In the genomic region with DNA sequence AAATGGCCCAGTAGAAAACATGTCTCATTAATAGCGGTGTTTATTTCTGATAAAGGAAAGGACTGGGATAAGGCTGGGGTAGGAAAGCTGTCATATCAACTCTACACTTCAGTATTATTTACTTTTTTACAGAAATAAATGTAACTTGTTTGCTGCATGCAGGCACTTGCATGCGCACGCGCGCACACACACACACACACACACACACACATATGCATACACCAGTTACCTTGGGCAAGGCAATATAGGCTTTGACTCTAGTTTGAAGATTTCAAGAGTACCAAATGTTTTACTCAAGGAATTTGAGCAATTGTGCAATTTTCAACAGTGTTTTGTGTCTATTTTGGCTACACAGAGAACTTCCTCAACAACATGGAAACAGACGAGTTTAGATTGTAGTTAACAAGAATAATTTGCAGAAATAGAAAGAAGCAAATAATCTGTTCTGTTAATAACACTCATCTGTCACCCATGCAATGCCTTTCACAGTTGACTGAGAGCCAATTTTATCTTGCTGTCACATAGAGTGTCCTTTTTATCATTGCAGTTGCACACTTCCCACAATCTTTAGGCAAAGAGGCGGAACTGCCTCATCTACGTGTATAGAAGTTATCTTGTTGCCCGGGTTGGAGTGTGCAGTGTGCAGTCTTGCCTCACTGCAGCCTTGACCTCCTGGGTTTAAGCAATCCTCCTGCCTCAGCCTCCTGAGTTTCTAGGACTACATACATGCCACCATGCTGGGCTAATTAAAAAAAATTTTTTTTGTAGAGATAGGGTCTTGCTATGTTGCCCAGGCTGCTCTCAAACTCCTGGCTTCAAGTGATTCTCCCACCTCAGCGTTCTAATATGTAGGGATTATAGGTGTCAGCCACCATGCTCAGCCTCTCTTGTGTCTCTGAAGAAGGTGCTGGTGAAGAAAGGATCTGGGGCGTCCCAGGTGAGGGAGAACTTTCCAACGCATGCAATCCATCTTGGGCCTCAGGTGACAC, we compare ENCODE assay signal across 1 cellular context.
TF ChIP-seq lines count a peak whose summit lies in the region.

No MANE protein-coding gene starts in this region.

TF ChIP-seq in K562, 482 proteins besides CTCF, POLR2A, EP300 and RAD21 (continued from another document and continues in another):
- TF ChIP-seq, protein P1, sequence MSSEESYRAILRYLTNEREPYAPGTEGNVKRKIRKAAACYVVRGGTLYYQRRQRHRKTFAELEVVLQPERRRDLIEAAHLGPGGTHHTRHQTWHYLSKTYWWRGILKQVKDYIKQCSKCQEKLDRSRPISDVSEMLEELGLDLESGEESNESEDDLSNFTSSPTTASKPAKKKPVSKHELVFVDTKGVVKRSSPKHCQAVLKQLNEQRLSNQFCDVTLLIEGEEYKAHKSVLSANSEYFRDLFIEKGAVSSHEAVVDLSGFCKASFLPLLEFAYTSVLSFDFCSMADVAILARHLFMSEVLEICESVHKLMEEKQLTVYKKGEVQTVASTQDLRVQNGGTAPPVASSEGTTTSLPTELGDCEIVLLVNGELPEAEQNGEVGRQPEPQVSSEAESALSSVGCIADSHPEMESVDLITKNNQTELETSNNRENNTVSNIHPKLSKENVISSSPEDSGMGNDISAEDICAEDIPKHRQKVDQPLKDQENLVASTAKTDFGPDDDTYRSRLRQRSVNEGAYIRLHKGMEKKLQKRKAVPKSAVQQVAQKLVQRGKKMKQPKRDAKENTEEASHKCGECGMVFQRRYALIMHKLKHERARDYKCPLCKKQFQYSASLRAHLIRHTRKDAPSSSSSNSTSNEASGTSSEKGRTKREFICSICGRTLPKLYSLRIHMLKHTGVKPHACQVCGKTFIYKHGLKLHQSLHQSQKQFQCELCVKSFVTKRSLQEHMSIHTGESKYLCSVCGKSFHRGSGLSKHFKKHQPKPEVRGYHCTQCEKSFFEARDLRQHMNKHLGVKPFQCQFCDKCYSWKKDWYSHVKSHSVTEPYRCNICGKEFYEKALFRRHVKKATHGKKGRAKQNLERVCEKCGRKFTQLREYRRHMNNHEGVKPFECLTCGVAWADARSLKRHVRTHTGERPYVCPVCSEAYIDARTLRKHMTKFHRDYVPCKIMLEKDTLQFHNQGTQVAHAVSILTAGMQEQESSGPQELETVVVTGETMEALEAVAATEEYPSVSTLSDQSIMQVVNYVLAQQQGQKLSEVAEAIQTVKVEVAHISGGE (CRISPR knock-in tag; IDR thresholded peaks at IDR 0.05) = 0 out of 6 replicates have a peak, but pooled peaks of 1 of the 3 experiments have one; percentile 24
- no peak for TF ChIP-seq ZNF347 (CRISPR knock-in tag; IDR thresholded peaks at IDR 0.05; ENCODE audit: low read depth)
- peak; percentile 56; the same call in 1 of the 2 replicates for TF ChIP-seq SP1 (CRISPR knock-in tag; IDR thresholded peaks at IDR 0.05)
- peak; percentile 31; the same call in 1 of the 2 replicates for TF ChIP-seq KAT7 (CRISPR knock-in tag; IDR thresholded peaks at IDR 0.05; ENCODE audit: borderline replicate concordance)
- peak; percentile 76; the same call in 1 of the 2 replicates for TF ChIP-seq NFATC3 (IDR thresholded peaks at IDR 0.05)
- no peak for TF ChIP-seq ZNF134 (CRISPR knock-in tag; conservative IDR thresholded peaks at IDR 0.05)
- TF ChIP-seq ASH1L (IDR thresholded peaks at IDR 0.05; ENCODE audit: borderline replicate concordance, low read depth, partially characterized antibody) = no peak
- no peak for TF ChIP-seq FOXA3 (CRISPR knock-in tag; conservative IDR thresholded peaks at IDR 0.05 in 1 of 2, IDR thresholded peaks at IDR 0.05 in 1 of 2)
- TF ChIP-seq ZNF644 (tag; IDR thresholded peaks at IDR 0.05; ENCODE audit: low read depth) = peak; percentile 50; the same call in 1 of the 2 replicates
- TF ChIP-seq CEBPB (tag; IDR thresholded peaks at IDR 0.05) = peak; percentile 88
- TF ChIP-seq MYBL2 (IDR thresholded peaks at IDR 0.05; ENCODE audit: low read depth) = no peak
- no peak for TF ChIP-seq MYBL2 (CRISPR knock-in tag; IDR thresholded peaks at IDR 0.05; ENCODE audit: borderline replicate concordance)
- TF ChIP-seq ZNF282 (CRISPR knock-in tag; IDR thresholded peaks at IDR 0.05) = no peak
- TF ChIP-seq L3MBTL2 (IDR thresholded peaks at IDR 0.05) = 0 out of 2 replicates have a peak, but pooled peaks have one; percentile 25
- TF ChIP-seq, protein P2, sequence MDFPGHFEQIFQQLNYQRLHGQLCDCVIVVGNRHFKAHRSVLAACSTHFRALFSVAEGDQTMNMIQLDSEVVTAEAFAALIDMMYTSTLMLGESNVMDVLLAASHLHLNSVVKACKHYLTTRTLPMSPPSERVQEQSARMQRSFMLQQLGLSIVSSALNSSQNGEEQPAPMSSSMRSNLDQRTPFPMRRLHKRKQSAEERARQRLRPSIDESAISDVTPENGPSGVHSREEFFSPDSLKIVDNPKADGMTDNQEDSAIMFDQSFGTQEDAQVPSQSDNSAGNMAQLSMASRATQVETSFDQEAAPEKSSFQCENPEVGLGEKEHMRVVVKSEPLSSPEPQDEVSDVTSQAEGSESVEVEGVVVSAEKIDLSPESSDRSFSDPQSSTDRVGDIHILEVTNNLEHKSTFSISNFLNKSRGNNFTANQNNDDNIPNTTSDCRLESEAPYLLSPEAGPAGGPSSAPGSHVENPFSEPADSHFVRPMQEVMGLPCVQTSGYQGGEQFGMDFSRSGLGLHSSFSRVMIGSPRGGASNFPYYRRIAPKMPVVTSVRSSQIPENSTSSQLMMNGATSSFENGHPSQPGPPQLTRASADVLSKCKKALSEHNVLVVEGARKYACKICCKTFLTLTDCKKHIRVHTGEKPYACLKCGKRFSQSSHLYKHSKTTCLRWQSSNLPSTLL (IDR thresholded peaks at IDR 0.05) = no peak
- no peak for TF ChIP-seq COPS2 (conservative IDR thresholded peaks at IDR 0.05)
- TF ChIP-seq GABPA (tag; conservative IDR thresholded peaks at IDR 0.05; ENCODE audit: low read depth) = no peak
- TF ChIP-seq, protein P3, sequence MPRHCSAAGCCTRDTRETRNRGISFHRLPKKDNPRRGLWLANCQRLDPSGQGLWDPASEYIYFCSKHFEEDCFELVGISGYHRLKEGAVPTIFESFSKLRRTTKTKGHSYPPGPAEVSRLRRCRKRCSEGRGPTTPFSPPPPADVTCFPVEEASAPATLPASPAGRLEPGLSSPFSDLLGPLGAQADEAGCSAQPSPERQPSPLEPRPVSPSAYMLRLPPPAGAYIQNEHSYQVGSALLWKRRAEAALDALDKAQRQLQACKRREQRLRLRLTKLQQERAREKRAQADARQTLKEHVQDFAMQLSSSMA (CRISPR knock-in tag; IDR thresholded peaks at IDR 0.05) = no peak
- TF ChIP-seq MTA1 (IDR thresholded peaks at IDR 0.05; ENCODE audit: borderline replicate concordance) = 0 out of 2 replicates have a peak, but pooled peaks have one; percentile 43
- TF ChIP-seq CBFA2T2 (conservative IDR thresholded peaks at IDR 0.05) = peak; percentile 96
- no peak for TF ChIP-seq TAF9B (IDR thresholded peaks at IDR 0.05; ENCODE audit: partially characterized antibody)
- TF ChIP-seq MAZ (CRISPR knock-in tag; conservative IDR thresholded peaks at IDR 0.05 in 1 of 2, IDR thresholded peaks at IDR 0.05 in 1 of 2) = no peak
- peak; percentile 74 for TF ChIP-seq SMARCC2 (IDR thresholded peaks at IDR 0.05; ENCODE audit: low read depth)
- TF ChIP-seq SMARCA5 (IDR thresholded peaks at IDR 0.05) = peak; percentile 23; the same call in 1 of the 2 replicates
- TF ChIP-seq, protein P4, sequence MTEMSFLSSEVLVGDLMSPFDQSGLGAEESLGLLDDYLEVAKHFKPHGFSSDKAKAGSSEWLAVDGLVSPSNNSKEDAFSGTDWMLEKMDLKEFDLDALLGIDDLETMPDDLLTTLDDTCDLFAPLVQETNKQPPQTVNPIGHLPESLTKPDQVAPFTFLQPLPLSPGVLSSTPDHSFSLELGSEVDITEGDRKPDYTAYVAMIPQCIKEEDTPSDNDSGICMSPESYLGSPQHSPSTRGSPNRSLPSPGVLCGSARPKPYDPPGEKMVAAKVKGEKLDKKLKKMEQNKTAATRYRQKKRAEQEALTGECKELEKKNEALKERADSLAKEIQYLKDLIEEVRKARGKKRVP (CRISPR knock-in tag; IDR thresholded peaks at IDR 0.05) = no peak
- no peak for TF ChIP-seq SNIP1 (IDR thresholded peaks at IDR 0.05; ENCODE audit: low read depth)
- peak; percentile 86 for TF ChIP-seq KLF16 (IDR thresholded peaks at IDR 0.05)
- peak; percentile 93 for TF ChIP-seq DPF2 (IDR thresholded peaks at IDR 0.05)
- TF ChIP-seq ZSCAN29 (IDR thresholded peaks at IDR 0.05) = no peak
- TF ChIP-seq NBN (IDR thresholded peaks at IDR 0.05; ENCODE audit: low read depth) = 0 out of 2 replicates have a peak, but pooled peaks have one; percentile 52
- peak; percentile 39 to 87; a peak in 3 of 4 replicates for TF ChIP-seq TBL1XR1 (IDR thresholded peaks at IDR 0.05; ENCODE audit: low read length in 2 of 2)
- no peak for TF ChIP-seq TCF7L2 (IDR thresholded peaks at IDR 0.05; ENCODE audit: low read depth, low read length)
- TF ChIP-seq KLF10 (CRISPR knock-in tag; IDR thresholded peaks at IDR 0.05) = no peak
- TF ChIP-seq, protein P5, sequence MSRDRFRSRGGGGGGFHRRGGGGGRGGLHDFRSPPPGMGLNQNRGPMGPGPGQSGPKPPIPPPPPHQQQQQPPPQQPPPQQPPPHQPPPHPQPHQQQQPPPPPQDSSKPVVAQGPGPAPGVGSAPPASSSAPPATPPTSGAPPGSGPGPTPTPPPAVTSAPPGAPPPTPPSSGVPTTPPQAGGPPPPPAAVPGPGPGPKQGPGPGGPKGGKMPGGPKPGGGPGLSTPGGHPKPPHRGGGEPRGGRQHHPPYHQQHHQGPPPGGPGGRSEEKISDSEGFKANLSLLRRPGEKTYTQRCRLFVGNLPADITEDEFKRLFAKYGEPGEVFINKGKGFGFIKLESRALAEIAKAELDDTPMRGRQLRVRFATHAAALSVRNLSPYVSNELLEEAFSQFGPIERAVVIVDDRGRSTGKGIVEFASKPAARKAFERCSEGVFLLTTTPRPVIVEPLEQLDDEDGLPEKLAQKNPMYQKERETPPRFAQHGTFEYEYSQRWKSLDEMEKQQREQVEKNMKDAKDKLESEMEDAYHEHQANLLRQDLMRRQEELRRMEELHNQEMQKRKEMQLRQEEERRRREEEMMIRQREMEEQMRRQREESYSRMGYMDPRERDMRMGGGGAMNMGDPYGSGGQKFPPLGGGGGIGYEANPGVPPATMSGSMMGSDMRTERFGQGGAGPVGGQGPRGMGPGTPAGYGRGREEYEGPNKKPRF (IDR thresholded peaks at IDR 0.05; ENCODE audit: low read depth, low read length) = no peak
- TF ChIP-seq, protein P6, sequence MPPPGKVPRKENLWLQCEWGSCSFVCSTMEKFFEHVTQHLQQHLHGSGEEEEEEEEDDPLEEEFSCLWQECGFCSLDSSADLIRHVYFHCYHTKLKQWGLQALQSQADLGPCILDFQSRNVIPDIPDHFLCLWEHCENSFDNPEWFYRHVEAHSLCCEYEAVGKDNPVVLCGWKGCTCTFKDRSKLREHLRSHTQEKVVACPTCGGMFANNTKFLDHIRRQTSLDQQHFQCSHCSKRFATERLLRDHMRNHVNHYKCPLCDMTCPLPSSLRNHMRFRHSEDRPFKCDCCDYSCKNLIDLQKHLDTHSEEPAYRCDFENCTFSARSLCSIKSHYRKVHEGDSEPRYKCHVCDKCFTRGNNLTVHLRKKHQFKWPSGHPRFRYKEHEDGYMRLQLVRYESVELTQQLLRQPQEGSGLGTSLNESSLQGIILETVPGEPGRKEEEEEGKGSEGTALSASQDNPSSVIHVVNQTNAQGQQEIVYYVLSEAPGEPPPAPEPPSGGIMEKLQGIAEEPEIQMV (tag; conservative IDR thresholded peaks at IDR 0.05; ENCODE audit: low read depth) = no peak
- peak; percentile 44 for TF ChIP-seq DACH1 (IDR thresholded peaks at IDR 0.05; ENCODE audit: partially characterized antibody)
- TF ChIP-seq, protein P7, sequence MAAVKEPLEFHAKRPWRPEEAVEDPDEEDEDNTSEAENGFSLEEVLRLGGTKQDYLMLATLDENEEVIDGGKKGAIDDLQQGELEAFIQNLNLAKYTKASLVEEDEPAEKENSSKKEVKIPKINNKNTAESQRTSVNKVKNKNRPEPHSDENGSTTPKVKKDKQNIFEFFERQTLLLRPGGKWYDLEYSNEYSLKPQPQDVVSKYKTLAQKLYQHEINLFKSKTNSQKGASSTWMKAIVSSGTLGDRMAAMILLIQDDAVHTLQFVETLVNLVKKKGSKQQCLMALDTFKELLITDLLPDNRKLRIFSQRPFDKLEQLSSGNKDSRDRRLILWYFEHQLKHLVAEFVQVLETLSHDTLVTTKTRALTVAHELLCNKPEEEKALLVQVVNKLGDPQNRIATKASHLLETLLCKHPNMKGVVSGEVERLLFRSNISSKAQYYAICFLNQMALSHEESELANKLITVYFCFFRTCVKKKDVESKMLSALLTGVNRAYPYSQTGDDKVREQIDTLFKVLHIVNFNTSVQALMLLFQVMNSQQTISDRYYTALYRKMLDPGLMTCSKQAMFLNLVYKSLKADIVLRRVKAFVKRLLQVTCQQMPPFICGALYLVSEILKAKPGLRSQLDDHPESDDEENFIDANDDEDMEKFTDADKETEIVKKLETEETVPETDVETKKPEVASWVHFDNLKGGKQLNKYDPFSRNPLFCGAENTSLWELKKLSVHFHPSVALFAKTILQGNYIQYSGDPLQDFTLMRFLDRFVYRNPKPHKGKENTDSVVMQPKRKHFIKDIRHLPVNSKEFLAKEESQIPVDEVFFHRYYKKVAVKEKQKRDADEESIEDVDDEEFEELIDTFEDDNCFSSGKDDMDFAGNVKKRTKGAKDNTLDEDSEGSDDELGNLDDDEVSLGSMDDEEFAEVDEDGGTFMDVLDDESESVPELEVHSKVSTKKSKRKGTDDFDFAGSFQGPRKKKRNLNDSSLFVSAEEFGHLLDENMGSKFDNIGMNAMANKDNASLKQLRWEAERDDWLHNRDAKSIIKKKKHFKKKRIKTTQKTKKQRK (IDR thresholded peaks at IDR 0.05; ENCODE audit: borderline replicate concordance, low read depth, low read length) = no peak
- no peak for TF ChIP-seq ZNF696 (CRISPR knock-in tag; conservative IDR thresholded peaks at IDR 0.05)
- TF ChIP-seq, protein P8, sequence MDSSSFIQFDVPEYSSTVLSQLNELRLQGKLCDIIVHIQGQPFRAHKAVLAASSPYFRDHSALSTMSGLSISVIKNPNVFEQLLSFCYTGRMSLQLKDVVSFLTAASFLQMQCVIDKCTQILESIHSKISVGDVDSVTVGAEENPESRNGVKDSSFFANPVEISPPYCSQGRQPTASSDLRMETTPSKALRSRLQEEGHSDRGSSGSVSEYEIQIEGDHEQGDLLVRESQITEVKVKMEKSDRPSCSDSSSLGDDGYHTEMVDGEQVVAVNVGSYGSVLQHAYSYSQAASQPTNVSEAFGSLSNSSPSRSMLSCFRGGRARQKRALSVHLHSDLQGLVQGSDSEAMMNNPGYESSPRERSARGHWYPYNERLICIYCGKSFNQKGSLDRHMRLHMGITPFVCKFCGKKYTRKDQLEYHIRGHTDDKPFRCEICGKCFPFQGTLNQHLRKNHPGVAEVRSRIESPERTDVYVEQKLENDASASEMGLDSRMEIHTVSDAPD (CRISPR knock-in tag; IDR thresholded peaks at IDR 0.05) = no peak
- TF ChIP-seq KAT2B (IDR thresholded peaks at IDR 0.05; ENCODE audit: low read depth, low read length) = no peak
- no peak for TF ChIP-seq SMARCB1 (IDR thresholded peaks at IDR 0.05; ENCODE audit: insufficient read length, low read depth)
- TF ChIP-seq XRCC4 (IDR thresholded peaks at IDR 0.05; ENCODE audit: extremely low read depth, insufficient read depth, insufficient read length) = no peak
- peak; percentile 96 for TF ChIP-seq TRIM24 (IDR thresholded peaks at IDR 0.05)
